10 cellular contexts compared by ENCODE assay signal in genomic region chr3:97882975-97883598, GRCh38.
DNase-seq lines count a peak whose midpoint lies in the region; ATAC-seq and TF ChIP-seq lines count a peak whose summit lies in the region.
"Had no signal": no experiment of that assay in that cellular context is flagged by ENCODE, and none has a peak within 500 bp of the region (broad histone marks: within the 10 kb centered on the region; RNA-seq: fewer than 3 reads in every experiment).

No MANE protein-coding gene starts in this region.

- H3K4me1 ChIP-seq in left ventricle myocardium inferior (peaks cover 37% of the 10 kb centered on the region), gastroesophageal sphincter (peaks cover 0 to 8% (median 3%) of the 10 kb centered on the region in 3 donors)

- H3K9me3 ChIP-seq in left ventricle myocardium inferior (replicated peaks) (no peaks in the 10 kb centered on the region), gastroesophageal sphincter (no peaks in the 10 kb centered on the region)

- WGBS in gastroesophageal sphincter (ENCODE audit: low coverage in 1 of 2), 2 donors, result 58 to 61% methylated on average over 3 to 5 of the region's 5 CpGs

- H3K36me3 ChIP-seq in left ventricle myocardium inferior, result peaks cover 41% of the 10 kb centered on the region
- peaks cover 0 to 49% of the 10 kb centered on the region in 2 donors for H3K36me3 ChIP-seq in gastroesophageal sphincter

- H3K27ac ChIP-seq in left ventricle myocardium inferior (replicated peaks) (peak overlapping the region; percentile 72), gastroesophageal sphincter (no peak overlapping the region)

- H3K4me3 ChIP-seq in left ventricle myocardium inferior, result no peak overlapping the region
- H3K4me3 ChIP-seq in foreskin fibroblast (ENCODE audit: low read depth in 1 of 2, low read length in 2 of 2), result no peak overlapping the region
- no peak overlapping the region for H3K4me3 ChIP-seq in gastroesophageal sphincter

- intact Hi-C loops in left ventricle myocardium inferior (cut with micrococcal nuclease), result no loop called here
- intact Hi-C loops in left cardiac atrium (cut with DNase I), result loop anchor here in 1 of 2 donors (5.0 kb wide), 1 partner anchor 56 kb away; no protein-coding TSS in a partner anchor

- TF ChIP-seq CTCF in left ventricle myocardium inferior (IDR thresholded peaks at IDR 0.05; ENCODE audit: borderline replicate concordance) (no peak), foreskin fibroblast (IDR thresholded peaks at IDR 0.05; ENCODE audit: low read depth, low read length) (no peak), gastroesophageal sphincter (IDR thresholded peaks at IDR 0.05) (no peak)

- ATAC-seq in left cardiac atrium (no peak), GM19324 (IDR thresholded peaks at IDR 0.05; ENCODE audit: low FRiP score, unreplicated experiment) (no peak), gastroesophageal sphincter (no peak)

- no peak for TF ChIP-seq EP300 in gastroesophageal sphincter (IDR thresholded peaks at IDR 0.05)

- H3K27me3 ChIP-seq in left ventricle myocardium inferior (ENCODE audit: low read depth) (no peaks in the 10 kb centered on the region), gastroesophageal sphincter (no peaks in the 10 kb centered on the region)

- DNase-seq in left ventricle myocardium inferior (no peak), left cardiac atrium (no peak), SHP77 treated with DMSO at 0.1 percent for 48 hours (lab: John Stamatoyannopoulos, UW) (peak; percentile 66), foreskin fibroblast (peak; percentile 39 to 60), ureter (ENCODE audit: low spot score) (peak; percentile 46), medulla oblongata (ENCODE audit: extremely low spot score) (no peak)
- DNase-seq: activated CD8-positive, alpha-beta memory T cell treated with anti-CD3 and anti-CD28 coated beads, Interleukin-2, amount 50 U/mL, for 48 hours; NCI-H2171 had no signal

- TF ChIP-seq POLR2A in gastroesophageal sphincter (IDR thresholded peaks at IDR 0.05), result no peak

Comparison
In these comparisons a context has a peak if more than half of its experiments do, and no peak if none do; other contexts are left out.
1. DNase-seq: peak in SHP77 treated with DMSO at 0.1 percent for 48 hours (single experiment), foreskin fibroblast (2 of 2) and ureter (single experiment); none in left ventricle myocardium inferior (single experiment), left cardiac atrium (single experiment) and medulla oblongata (single experiment).